ENCODE assay signal across 1 cellular context in genomic region chr9:92761686-92762085, GRCh38.
TF ChIP-seq lines count a peak whose summit lies in the region.

No MANE protein-coding gene starts in this region.

TF ChIP-seq in WTC11, 78 proteins besides CTCF, POLR2A, EP300 and RAD21 (continued from another document):
- TF ChIP-seq ZSCAN18 (CRISPR knock-in tag; IDR thresholded peaks at IDR 0.05) = no peak
